Comparison of ENCODE assay signal across 20 cellular contexts in genomic region chr14:60274448-60274847, GRCh38.
"Had no signal": no experiment of that assay in that cellular context is flagged by ENCODE, and none has a peak within 500 bp of the region (broad histone marks: within the 10 kb centered on the region; RNA-seq: fewer than 3 reads in every experiment).

No MANE protein-coding gene starts in this region.

- H3K4me1 ChIP-seq: breast epithelium, uterus had no signal

- H3K36me3 ChIP-seq: breast epithelium, neural progenitor cell, prostate gland, right atrium auricular region, uterus had no signal

- H3K9ac ChIP-seq: neural progenitor cell had no signal

- H3K9me3 Mint-ChIP-seq: activated CD4-positive, alpha-beta T cell treated with anti-CD3 and anti-CD28 coated beads, Interleukin-2, amount 10 ng/mL, durations not matched to agents 7 days and 5 days had no signal

- H3K4me3 ChIP-seq: ascending aorta, breast epithelium, coronary artery, neural progenitor cell, prostate gland, right atrium auricular region, tibial nerve, uterus had no signal

- H3K27me3 Mint-ChIP-seq: activated CD4-positive, alpha-beta T cell treated with anti-CD3 and anti-CD28 coated beads, Interleukin-2, amount 10 ng/mL, durations not matched to agents 7 days and 5 days had no signal

- H2AFZ ChIP-seq: neural progenitor cell had no signal

- FAIRE-seq: keratinocyte had no signal

- H3K4me2 ChIP-seq: neural progenitor cell had no signal

- H3K4me3 Mint-ChIP-seq: activated CD4-positive, alpha-beta T cell treated with anti-CD3 and anti-CD28 coated beads, Interleukin-2, amount 10 ng/mL, durations not matched to agents 7 days and 5 days; activated CD8-positive, alpha-beta T cell treated with anti-CD3 and anti-CD28 coated beads, Interleukin-2, amount 10 ng/mL, durations not matched to agents 7 days and 5 days; neural progenitor cell had no signal

- H3K27ac ChIP-seq: ascending aorta, breast epithelium, coronary artery, neural progenitor cell, prostate gland, right atrium auricular region, tibial nerve, uterus had no signal

- ATAC-seq: activated CD4-positive, CD25-positive, alpha-beta regulatory T cell treated with anti-CD3 and anti-CD28 coated beads, Interleukin-2, amount 50 U/mL, for 24 hours; activated CD8-positive, alpha-beta T cell treated with anti-CD3 and anti-CD28 coated beads, Interleukin-2, amount 10 ng/mL, durations not matched to agents 7 days and 5 days; stimulated activated naive CD8-positive, alpha-beta T cell treated with anti-CD3 and anti-CD28 coated beads, Interleukin-15, Interleukin-2, amounts not matched to agents 100 U/mL and 50 U/mL, for 24 hours had no signal

- H3K9me3 ChIP-seq: ascending aorta, prostate gland, uterus had no signal

- H3K27ac Mint-ChIP-seq: activated CD4-positive, alpha-beta T cell treated with anti-CD3 and anti-CD28 coated beads, Interleukin-2, amount 10 ng/mL, durations not matched to agents 7 days and 5 days; activated CD8-positive, alpha-beta T cell treated with anti-CD3 and anti-CD28 coated beads, Interleukin-2, amount 10 ng/mL, durations not matched to agents 7 days and 5 days; neural progenitor cell had no signal

- H3K27me3 ChIP-seq: ascending aorta, breast epithelium, neural progenitor cell, right atrium auricular region, tibial nerve, uterus had no signal

- DNase-seq: activated CD4-positive, alpha-beta T cell treated with anti-CD3 and anti-CD28 coated beads, Interleukin-2, amount 10 ng/mL, durations not matched to agents 7 days and 5 days; activated CD8-positive, alpha-beta T cell treated with anti-CD3 and anti-CD28 coated beads, Interleukin-2, amount 10 ng/mL, durations not matched to agents 7 days and 5 days; activated effector memory CD4-positive, alpha-beta T cell treated with anti-CD3 and anti-CD28 coated beads, Interleukin-2, amount 50 U/mL, for 16 hours; activated naive CD4-positive, alpha-beta T cell treated with anti-CD3 and anti-CD28 coated beads, Interleukin-2, amount 50 U/mL, for 16 hours; activated T-cell treated with anti-CD3 and anti-CD28 coated beads, Interleukin-2, amount 50 U/mL, for 48 hours; erythroblast; head of caudate nucleus; mammary epithelial cell; stimulated activated naive CD8-positive, alpha-beta T cell treated with anti-CD3 and anti-CD28 coated beads, Interleukin-15, Interleukin-2, amounts not matched to agents 100 U/mL and 50 U/mL, for 24 hours; T1000; uterus had no signal
